ENCODE assay signal across 9 cellular contexts in genomic region chr1:16764248-16764819, GRCh38. TPM values are rescaled to one million over a fixed set of nuclear protein-coding genes. Genes with fewer than 3 reads are reported as not detected.
DNase-seq lines count a peak whose midpoint lies in the region; ATAC-seq, FAIRE-seq and TF ChIP-seq lines count a peak whose summit lies in the region.
"Not testable (repeated sequence)": the region's sequence is repeated elsewhere in the genome, so short reads cannot be mapped to it uniquely, and the experiment has no call there.
"Had no signal": no experiment of that assay in that cellular context is flagged by ENCODE, and none has a peak within 500 bp of the region (broad histone marks: within the 10 kb centered on the region; RNA-seq: fewer than 3 reads in every experiment).

No MANE protein-coding gene starts in this region.

- not testable (repeated sequence) for H3K27me3 Mint-ChIP-seq in Calu3 (ENCODE audit: unreplicated experiment); progenitor cell of endocrine pancreas
- peaks cover 24% of the 10 kb centered on the region for H3K27me3 Mint-ChIP-seq in astrocyte (ENCODE audit: low read depth, unreplicated experiment)

- H3K23ac ChIP-seq in mesenchymal stem cell (ENCODE audit: low read length in 2 of 2) = not testable (repeated sequence)

- H3K27ac ChIP-seq in astrocyte (ENCODE audit: low read depth, low read length) = not testable (repeated sequence)
- H3K27ac ChIP-seq in kidney (ENCODE audit: low read depth in 2 of 2, low read length in 2 of 2) (peak overlapping the region; percentile 87 to 94), mesenchymal stem cell (ENCODE audit: low read length, poor library complexity, severe bottlenecking) (peak overlapping the region; percentile 99), upper lobe of left lung (peak overlapping the region; percentile 8 to 77 (median 70))

- BruUV-seq in Calu3 (replicated peaks; lab: Mats Ljungman, UMichigan) = not testable (repeated sequence)

- not testable (repeated sequence) for H3K4me3 ChIP-seq in astrocyte (ENCODE audit: insufficient read depth, low read depth, low read length); kidney (ENCODE audit: low read length in 2 of 2); mesenchymal stem cell (ENCODE audit: insufficient read depth in 1 of 2, low read depth in 1 of 2, low read length in 2 of 2); upper lobe of left lung

- H3K9ac ChIP-seq in astrocyte (ENCODE audit: low read length); mesenchymal stem cell (ENCODE audit: low read length): not testable (repeated sequence)
- peak overlapping the region in 1 of 2 donors; percentile 10 for H3K9ac ChIP-seq in kidney (ENCODE audit: low read length in 2 of 2)

- H3K4me1 ChIP-seq in astrocyte (ENCODE audit: insufficient read depth, low read length); kidney (ENCODE audit: control insufficient read depth in 1 of 2, insufficient read depth in 1 of 2, low read depth in 1 of 2, low read length in 2 of 2): not testable (repeated sequence)
- peaks cover 21% of the 10 kb centered on the region for H3K4me1 ChIP-seq in mesenchymal stem cell (ENCODE audit: control insufficient read depth, insufficient read depth, low read depth, low read length)
- H3K4me1 ChIP-seq in upper lobe of left lung = peaks cover 0 to 13% (median 8%) of the 10 kb centered on the region in 4 donors

- H3K9me3 Mint-ChIP-seq in Calu3 (ENCODE audit: low read depth, unreplicated experiment); astrocyte (ENCODE audit: unreplicated experiment); progenitor cell of endocrine pancreas (ENCODE audit: low read depth): not testable (repeated sequence)

- TF ChIP-seq EP300 in upper lobe of left lung (IDR thresholded peaks at IDR 0.05) = not testable (repeated sequence)

- H3K27ac Mint-ChIP-seq in Calu3 (ENCODE audit: unreplicated experiment) (peak overlapping the region; percentile 96), astrocyte (ENCODE audit: unreplicated experiment) (peak overlapping the region; percentile 62), progenitor cell of endocrine pancreas (peak overlapping the region; percentile 94)

- H3K4ac ChIP-seq in mesenchymal stem cell (ENCODE audit: low read depth in 1 of 2, low read length in 2 of 2) = not testable (repeated sequence)

- not testable (repeated sequence) for H2BK120ac ChIP-seq in mesenchymal stem cell (ENCODE audit: low read depth, low read length)

- H2BK15ac ChIP-seq in mesenchymal stem cell (ENCODE audit: low read depth, poor library complexity, severe bottlenecking) = not testable (repeated sequence)

- peak overlapping the region; percentile 96 for H2BK5ac ChIP-seq in mesenchymal stem cell (ENCODE audit: low read depth, low read length, poor library complexity, severe bottlenecking)

- FAIRE-seq in astrocyte (lab: Jason Lieb, UNC); kidney (lab: Jason Lieb, UNC): not testable (repeated sequence)

- not testable (repeated sequence) for ATAC-seq in upper lobe of left lung (ENCODE audit: low FRiP score in 2 of 2)

- TF ChIP-seq CTCF in Calu3 (IDR thresholded peaks at IDR 0.05; ENCODE audit: unreplicated experiment); astrocyte (IDR thresholded peaks at IDR 0.05; ENCODE audit: insufficient read depth, low read depth, low read length); kidney (IDR thresholded peaks at IDR 0.05; ENCODE audit: borderline replicate concordance, extremely low read depth, insufficient read depth); progenitor cell of endocrine pancreas (IDR thresholded peaks at IDR 0.05; ENCODE audit: unreplicated experiment); upper lobe of left lung (IDR thresholded peaks at IDR 0.05): not testable (repeated sequence)

- not testable (repeated sequence) for H3K79me2 ChIP-seq in astrocyte (ENCODE audit: insufficient read depth, low read length)

- H3K14ac ChIP-seq in mesenchymal stem cell (ENCODE audit: low read length in 2 of 2) = not testable (repeated sequence)

- H3K4me3 Mint-ChIP-seq in Calu3 (ENCODE audit: low read depth, unreplicated experiment) = peak overlapping the region; percentile 60
- not testable (repeated sequence) for H3K4me3 Mint-ChIP-seq in astrocyte (ENCODE audit: unreplicated experiment)
- peak overlapping the region; percentile 39 for H3K4me3 Mint-ChIP-seq in progenitor cell of endocrine pancreas (ENCODE audit: low read depth)

- not testable (repeated sequence) for H4K8ac ChIP-seq in mesenchymal stem cell (ENCODE audit: low read length)

- peaks cover 12% of the 10 kb centered on the region for H3K36me3 Mint-ChIP-seq in Calu3 (ENCODE audit: insufficient read depth, unreplicated experiment)
- H3K36me3 Mint-ChIP-seq in astrocyte (ENCODE audit: low read depth, unreplicated experiment); progenitor cell of endocrine pancreas (ENCODE audit: insufficient read depth): not testable (repeated sequence)

- peak overlapping the region; percentile 94 for H2AK5ac ChIP-seq in mesenchymal stem cell (ENCODE audit: low read length, severe bottlenecking)

- not testable (repeated sequence) for H4K20me1 ChIP-seq in astrocyte (ENCODE audit: insufficient read depth, low read length)

- peaks cover 14% of the 10 kb centered on the region for H3K4me1 Mint-ChIP-seq in Calu3 (ENCODE audit: low read depth, unreplicated experiment)
- not testable (repeated sequence) for H3K4me1 Mint-ChIP-seq in astrocyte (ENCODE audit: low read depth, unreplicated experiment)
- peaks cover 27% of the 10 kb centered on the region for H3K4me1 Mint-ChIP-seq in progenitor cell of endocrine pancreas (ENCODE audit: low read depth)

- H2AFZ ChIP-seq in astrocyte (ENCODE audit: low read depth, low read length); mesenchymal stem cell (ENCODE audit: low read depth, low read length): not testable (repeated sequence)

- not testable (repeated sequence) for TF ChIP-seq POLR2A in upper lobe of left lung (IDR thresholded peaks at IDR 0.05)

- CTCF ChIA-PET in Calu3 (lab: Charles Lee) = not testable (repeated sequence)

- intact Hi-C loops in Calu3 (cut with micrococcal nuclease; ENCODE audit: unreplicated experiment); kidney (cut with DNase I): not testable (repeated sequence)

- H3K9me3 ChIP-seq in astrocyte (ENCODE audit: insufficient read depth, low read depth, low read length); kidney (ENCODE audit: control insufficient read depth in 1 of 2, low read length in 2 of 2); mesenchymal stem cell (ENCODE audit: control insufficient read depth, low read length); upper lobe of left lung: not testable (repeated sequence)

- H3K27me3 ChIP-seq in astrocyte (ENCODE audit: insufficient read depth, low read length) (peaks cover 12% of the 10 kb centered on the region), mesenchymal stem cell (ENCODE audit: control insufficient read depth in 1 of 2, insufficient read depth in 1 of 2, low read length in 2 of 2) (peaks cover 0 to 33% of the 10 kb centered on the region in 2 experiments)
- not testable (repeated sequence) for H3K27me3 ChIP-seq in upper lobe of left lung

- H3K18ac ChIP-seq in mesenchymal stem cell (ENCODE audit: low read depth in 1 of 2, low read length in 2 of 2) = not testable (repeated sequence)

- not testable (repeated sequence) for H3K4me2 ChIP-seq in astrocyte (ENCODE audit: low read length); mesenchymal stem cell (ENCODE audit: low read length, poor library complexity, severe bottlenecking)

- DNase-seq in Calu3 (peak; percentile 28), LoVo (ENCODE audit: low spot score) (peak; percentile 21), fibroblast of gingiva (ENCODE audit: low read depth) (peak; percentile 34), kidney (peak; percentile 87), upper lobe of left lung (peak; percentile 22 to 58)
- not testable (repeated sequence) for DNase-seq in astrocyte (ENCODE audit: low read depth); mesenchymal stem cell; progenitor cell of endocrine pancreas (ENCODE audit: low spot score, unreplicated experiment)

- WGBS in mesenchymal stem cell = 74% methylated on average over 9 of the region's 9 CpGs
- WGBS in upper lobe of left lung, 2 donors = 61 to 69% methylated on average over 9 of the region's 9 CpGs

- not testable (repeated sequence) for H2BK12ac ChIP-seq in mesenchymal stem cell (ENCODE audit: low read length in 2 of 2)

- H3K36me3 ChIP-seq in astrocyte (ENCODE audit: insufficient read depth, low read length); kidney (ENCODE audit: control insufficient read depth in 1 of 2, insufficient read depth in 2 of 2, low read length in 2 of 2); mesenchymal stem cell (ENCODE audit: control insufficient read depth in 1 of 2, insufficient read depth in 2 of 2, low read depth in 1 of 2, low read length in 2 of 2); upper lobe of left lung: not testable (repeated sequence)

- H3K79me1 ChIP-seq in mesenchymal stem cell (replicated peaks; ENCODE audit: low read length, poor library complexity, severe bottlenecking) = not testable (repeated sequence)

- not testable (repeated sequence) for H4K91ac ChIP-seq in mesenchymal stem cell (ENCODE audit: low read length)

RNA-seq across cellular contexts. Expression of gene RNU1-4, which starts 24.0 kb away (rescaled TPM):
- 1,678 and 1,905 TPM in 2 replicates for total RNA-seq in Calu3 (2022)
- total RNA-seq in astrocyte = 1,356 and 1,553 TPM in 2 replicates
- total RNA-seq in kidney = 8,605 TPM
- polyA plus RNA-seq in kidney (ENCODE audit: insufficient read depth, low read depth, low replicate concordance) = 26.8 TPM
- not detected for polyA plus RNA-seq in mesenchymal stem cell (2013, experiment 1 of 2)
- not detected for polyA plus RNA-seq in mesenchymal stem cell (2013, experiment 2 of 2)
- 3,923 and 3,957 TPM in 2 replicates for total RNA-seq in progenitor cell of endocrine pancreas
- total RNA-seq in upper lobe of left lung = over 10,000 TPM in 1 of 6 donors, 1,000 to 10,000 TPM in 2, under 1 TPM in 3; under 0.01 to 14,413 (median 1,360) TPM
- polyA plus RNA-seq: CD14-positive monocyte had no signal
